Comparison of ENCODE assay signal across 8 cellular contexts in genomic region chr2:48471048-48471474, GRCh38. TPM values are rescaled to one million over a fixed set of nuclear protein-coding genes. Genes with fewer than 3 reads are reported as not detected.
DNase-seq lines count a peak whose midpoint lies in the region; ATAC-seq and TF ChIP-seq lines count a peak whose summit lies in the region.

No MANE protein-coding gene starts in this region.

- H3K9me3 ChIP-seq in transverse colon, result no peaks in the 10 kb centered on the region

- peaks cover 46% of the 10 kb centered on the region for H3K36me3 Mint-ChIP-seq in brain

- H3K4me1 Mint-ChIP-seq in brain, result peaks cover 16% of the 10 kb centered on the region

- peak overlapping the region; percentile 5 to 84 (median 53) for H3K27ac Mint-ChIP-seq in brain

- no peaks in the 10 kb centered on the region for H3K27me3 Mint-ChIP-seq in brain

- no peak for TF ChIP-seq POLR2A in transverse colon (IDR thresholded peaks at IDR 0.05)

- H3K4me3 ChIP-seq in kidney epithelial cell (ENCODE audit: low read depth, low read length), result no peak overlapping the region
- no peak overlapping the region for H3K4me3 ChIP-seq in transverse colon

- TF ChIP-seq CTCF in AG09319 (IDR thresholded peaks at IDR 0.05; ENCODE audit: low read depth, low read length), result peak; percentile 47
- peak; percentile 44; the same call in 1 of the 2 replicates for TF ChIP-seq CTCF in LNCAP (IDR thresholded peaks at IDR 0.05)
- peak; percentile 67 to 79 for TF ChIP-seq CTCF in brain (conservative IDR thresholded peaks at IDR 0.05)
- TF ChIP-seq CTCF in kidney epithelial cell (IDR thresholded peaks at IDR 0.05; ENCODE audit: insufficient read depth, low read length, poor library complexity, severe bottlenecking), result peak; percentile 59
- peak; percentile 42 to 65 (median 55) for TF ChIP-seq CTCF in transverse colon (IDR thresholded peaks at IDR 0.05)

- H3K9me3 Mint-ChIP-seq in brain, result no peaks in the 10 kb centered on the region

- ATAC-seq in GM21717 (IDR thresholded peaks at IDR 0.05; ENCODE audit: unreplicated experiment) (no peak), GM18861 (IDR thresholded peaks at IDR 0.05; ENCODE audit: unreplicated experiment) (no peak)

- H3K4me3 Mint-ChIP-seq in brain, result no peak overlapping the region

- no peaks in the 10 kb centered on the region for H3K27me3 ChIP-seq in kidney epithelial cell (ENCODE audit: control insufficient read depth, insufficient read depth, low read length)
- H3K27me3 ChIP-seq in transverse colon, result no peaks in the 10 kb centered on the region

- no peak for TF ChIP-seq EP300 in transverse colon (IDR thresholded peaks at IDR 0.05; ENCODE audit: low read depth)

- H3K36me3 ChIP-seq in kidney epithelial cell (ENCODE audit: control insufficient read depth, insufficient read depth, low read length), result no peaks in the 10 kb centered on the region
- H3K36me3 ChIP-seq in transverse colon, result peaks cover 0 to 21% (median 7%) of the 10 kb centered on the region in 4 donors

- in situ Hi-C loops in transverse colon (cut with MboI; ENCODE audit: low pct_ligation_motif_present in 1 of 4, low pct_unique_long_range_greater_than_20kb in 1 of 4, low sequenced_read_pairs in 3 of 4), result no loop called here

- 50 to 58% methylated on average over 4 of the region's 4 CpGs for WGBS in transverse colon (ENCODE audit: low coverage in 1 of 2), 2 donors

- intact Hi-C loops in transverse colon (cut with DNase I; ENCODE audit: low total_unique reads), result loop anchor here (5.0 kb wide), 1 partner anchor 61 kb away; the partner anchor contains the start of gene STON1

- DNase-seq in AG09319 (ENCODE audit: extremely low read depth, low read depth) (peak; percentile 49), kidney epithelial cell (ENCODE audit: low read depth) (peak; percentile 51), transverse colon (no peak), HuH-7 (ENCODE audit: low spot score) (no peak)

- H3K27ac ChIP-seq in transverse colon, result peak overlapping the region; percentile 8 to 84 (median 22)

- H3K4me1 ChIP-seq in transverse colon, result peaks cover 0 to 8% (median 2%) of the 10 kb centered on the region in 4 donors

RNA-seq across cellular contexts. Expression of gene PPP1R21, which starts 30.5 kb away (rescaled TPM):
- polyA plus RNA-seq in brain (ENCODE audit: insufficient read depth, low read depth, low replicate concordance), result 22.4 TPM
- total RNA-seq in kidney epithelial cell, result 23.6 and 37.4 TPM in 2 replicates
- 100 to 1,000 TPM in 1 of 4 donors, 10 to 100 TPM in 3; 30.3 to 101 (median 46.1) TPM for total RNA-seq in transverse colon

RNA-seq across cellular contexts. Expression of gene STON1, which starts 58.9 kb away (rescaled TPM):
- 0.95 TPM for polyA plus RNA-seq in brain (ENCODE audit: insufficient read depth, low read depth, low replicate concordance)
- total RNA-seq in kidney epithelial cell (0.88 and 2.9 TPM in 2 replicates), transverse colon (10 to 100 TPM; 21.4 to 39.2 (median 27.1) TPM)

Comparison
In these comparisons a context has a peak if more than half of its experiments do, and no peak if none do; other contexts are left out.
1. DNase-seq: peak in AG09319 (single experiment) and kidney epithelial cell (single experiment); none in transverse colon (single experiment) and HuH-7 (single experiment).
2. Peak in every context shown above with its lines, with median percentiles within 50 percentile points of each other: CTCF ChIP-seq.